ENCODE assay signal across 11 cellular contexts in the genomic region with DNA sequence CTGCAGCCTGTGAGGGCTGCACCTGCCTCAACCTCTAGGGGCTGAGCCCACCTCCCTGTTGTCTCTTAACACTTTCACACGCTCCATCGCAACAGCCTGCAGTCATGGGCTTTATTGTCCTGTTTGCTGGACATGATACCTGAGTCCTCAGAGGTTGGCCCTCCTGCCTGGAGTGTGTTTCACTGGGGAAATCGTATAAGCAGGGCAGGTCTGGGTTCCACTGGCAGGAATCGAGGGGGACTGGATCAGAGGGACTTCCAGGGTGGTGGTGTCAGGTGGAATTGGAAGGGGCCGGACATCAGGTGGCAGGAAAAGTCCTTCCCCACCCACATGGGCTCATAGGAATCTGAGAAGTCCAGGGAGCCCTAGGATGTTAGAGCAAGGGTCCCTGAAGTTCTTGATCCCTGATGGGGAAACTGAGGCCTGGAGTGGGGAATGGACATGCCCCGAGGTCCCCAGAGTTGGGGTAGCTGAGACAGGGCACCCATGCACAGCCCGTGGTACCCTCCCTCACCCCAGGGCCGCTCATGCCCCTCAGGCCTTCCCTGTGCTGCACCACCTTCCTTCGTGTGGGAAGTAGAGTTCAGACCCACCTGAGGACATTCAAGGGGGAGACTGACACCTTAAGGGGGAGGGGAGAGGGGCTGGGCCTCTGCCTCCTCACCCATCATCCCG.
DNase-seq lines count a peak whose midpoint lies in the region; FAIRE-seq and TF ChIP-seq lines count a peak whose summit lies in the region.
"Had no signal": no experiment of that assay in that cellular context is flagged by ENCODE, and none has a peak within 500 bp of the region (broad histone marks: within the 10 kb centered on the region; RNA-seq: fewer than 3 reads in every experiment).

No MANE protein-coding gene starts in this region.

- peaks cover 95% of the 10 kb centered on the region for H3K36me3 Mint-ChIP-seq in activated T-cell treated with anti-CD3 and anti-CD28 coated beads, Interleukin-2, amount 50 U/mL, for 24 hours (ENCODE audit: low read depth)

- H3K27ac ChIP-seq in OCI-LY7 (ENCODE audit: low read depth, low read length, poor library complexity, severe bottlenecking) (peak overlapping the region; percentile 73), endothelial cell of umbilical vein (ENCODE audit: insufficient read depth, low read depth, low read length) (no peak overlapping the region), stomach (peak overlapping the region; percentile 25 to 79 (median 64))

- POLR2A ChIA-PET in OCI-LY7 (lab: Charles Lee) = interaction anchor here (0.5 to 1.4 kb wide), 5 partner anchors 15 to 193 kb away, joined by 3 read pairs; no protein-coding TSS in a partner anchor
- POLR2A ChIA-PET in endothelial cell of umbilical vein (lab: Charles Lee) = no interaction called here

- intact Hi-C loops in OCI-LY7 (cut with micrococcal nuclease; ENCODE audit: unreplicated experiment) (no loop called here), endothelial cell of umbilical vein (cut with micrococcal nuclease) (no loop called here), stomach (cut with DNase I; ENCODE audit: low total_unique reads) (no loop called here)

- dilution Hi-C loops in endothelial cell of umbilical vein (cut with MboI; ENCODE audit: extremely low pct_ligation_motif_present, low sequenced_read_pairs) = no loop called here

- no peaks in the 10 kb centered on the region for H4K20me1 ChIP-seq in OCI-LY7 (ENCODE audit: insufficient read depth, low read length)
- no peaks in the 10 kb centered on the region for H4K20me1 ChIP-seq in endothelial cell of umbilical vein (replicated peaks; ENCODE audit: control insufficient read depth, extremely low read depth, insufficient read depth, low read length)

- H3K4me1 ChIP-seq in OCI-LY7 (ENCODE audit: insufficient read depth, low read length, poor library complexity, severe bottlenecking) (peaks cover 51% of the 10 kb centered on the region), endothelial cell of umbilical vein (ENCODE audit: control insufficient read depth, extremely low read depth, insufficient read depth, low read length) (no peaks in the 10 kb centered on the region), stomach (peaks cover 0 to 44% (median 3%) of the 10 kb centered on the region in 4 donors)

- TF ChIP-seq CTCF in OCI-LY7 (conservative IDR thresholded peaks at IDR 0.05; ENCODE audit: low read length) = 0 out of 2 replicates have a peak, but pooled peaks have one; percentile 5
- TF ChIP-seq CTCF in endothelial cell of umbilical vein (IDR thresholded peaks at IDR 0.05; ENCODE audit: extremely low read depth in 1 of 2, insufficient read depth in 1 of 2, low read depth in 1 of 2, low read length in 2 of 2) = no peak
- TF ChIP-seq CTCF in stomach (IDR thresholded peaks at IDR 0.05) = no peak

- DNase-seq in activated T-cell treated with anti-CD3 and anti-CD28 coated beads, Interleukin-2, amount 50 U/mL, for 24 hours = no peak
- DNase-seq in activated T-cell treated with anti-CD3 and anti-CD28 coated beads, Interleukin-2, amount 50 U/mL, for 1 hour = no peak
- DNase-seq in OCI-LY7 (ENCODE audit: low spot score) (no peak), endothelial cell of umbilical vein (ENCODE audit: low read depth, low spot score) (no peak), stomach (no peak), NCI-H748 treated with DMSO at 0.1 percent for 48 hours (lab: John Stamatoyannopoulos, UW) (no peak), EL (no peak), NCI-H1417 (lab: John Stamatoyannopoulos, UW) (no peak)
- DNase-seq: NCI-H526 had no signal

- no peak for TF ChIP-seq EP300 in stomach (IDR thresholded peaks at IDR 0.05)

- no peaks in the 10 kb centered on the region for H3K9me2 ChIP-seq in OCI-LY7 (ENCODE audit: insufficient read depth, low read length)

- no peak overlapping the region for H3K9ac ChIP-seq in endothelial cell of umbilical vein (replicated peaks; ENCODE audit: extremely low read depth, insufficient read depth, low read length)

- H3K27me3 ChIP-seq in endothelial cell of umbilical vein (ENCODE audit: control insufficient read depth in 2 of 2, insufficient read depth in 2 of 2, low read length in 2 of 2) = no peaks in the 10 kb centered on the region
- H3K27me3 ChIP-seq in stomach = no peaks in the 10 kb centered on the region
- H3K27me3 ChIP-seq: adrenal gland, right atrium auricular region had no signal

- no peaks in the 10 kb centered on the region for H3K9me1 ChIP-seq in endothelial cell of umbilical vein (replicated peaks; ENCODE audit: control insufficient read depth, extremely low read depth, insufficient read depth, low read length)

- H3K79me2 ChIP-seq in OCI-LY7 (ENCODE audit: insufficient read depth, low read depth, low read length) (peaks cover 5% of the 10 kb centered on the region; the same call in 1 of the 2 replicates), endothelial cell of umbilical vein (ENCODE audit: control insufficient read depth, insufficient read depth, low read length) (no peaks in the 10 kb centered on the region)

- H3K4me3 Mint-ChIP-seq in activated T-cell treated with anti-CD3 and anti-CD28 coated beads, Interleukin-2, amount 50 U/mL, for 24 hours = peak overlapping the region; percentile 83

- FAIRE-seq in endothelial cell of umbilical vein (lab: Jason Lieb, UNC) = no peak

- H3K4me3 ChIP-seq in OCI-LY7 (ENCODE audit: low read depth, low read length, poor library complexity, severe bottlenecking) = peak overlapping the region; percentile 79
- no peak overlapping the region for H3K4me3 ChIP-seq in endothelial cell of umbilical vein (replicated peaks in 1 of 3; ENCODE audit: insufficient read depth in 1 of 3, low read depth in 1 of 3, low read length in 3 of 3)
- peak overlapping the region in 3 of 4 donors; percentile 26 to 34 (median 34) for H3K4me3 ChIP-seq in stomach

- H3K4me2 ChIP-seq in OCI-LY7 (ENCODE audit: low read length) = peak overlapping the region; percentile 74
- H3K4me2 ChIP-seq in endothelial cell of umbilical vein (ENCODE audit: insufficient read depth, low read length) = no peak overlapping the region

- no peaks in the 10 kb centered on the region for H3K9me3 Mint-ChIP-seq in activated T-cell treated with anti-CD3 and anti-CD28 coated beads, Interleukin-2, amount 50 U/mL, for 24 hours

- BruUV-seq in OCI-LY7 (replicated peaks; lab: Mats Ljungman, UMichigan) (TSS peak; percentile 63), endothelial cell of umbilical vein (replicated peaks; lab: Mats Ljungman, UMichigan) (no TSS peak)

- no peaks in the 10 kb centered on the region for H3K27me3 Mint-ChIP-seq in activated T-cell treated with anti-CD3 and anti-CD28 coated beads, Interleukin-2, amount 50 U/mL, for 24 hours

- no peaks in the 10 kb centered on the region for H3K9me3 ChIP-seq in OCI-LY7 (ENCODE audit: low read length)
- no peaks in the 10 kb centered on the region for H3K9me3 ChIP-seq in endothelial cell of umbilical vein (replicated peaks; ENCODE audit: control insufficient read depth, insufficient read depth, low read length)
- peaks cover 0 to 6% (median 3%) of the 10 kb centered on the region in 4 donors for H3K9me3 ChIP-seq in stomach
- H3K9me3 ChIP-seq: adrenal gland had no signal

- H3K4me1 Mint-ChIP-seq in activated T-cell treated with anti-CD3 and anti-CD28 coated beads, Interleukin-2, amount 50 U/mL, for 24 hours (ENCODE audit: low read depth) = peaks cover 73% of the 10 kb centered on the region

- no peak for TF ChIP-seq POLR2A in endothelial cell of umbilical vein (IDR thresholded peaks at IDR 0.05; ENCODE audit: low read depth, low read length)
- no peak for TF ChIP-seq POLR2A in stomach (IDR thresholded peaks at IDR 0.05)

- peaks cover 12% of the 10 kb centered on the region for H3K36me3 ChIP-seq in OCI-LY7 (ENCODE audit: insufficient read depth, low read length)
- no peaks in the 10 kb centered on the region for H3K36me3 ChIP-seq in endothelial cell of umbilical vein (ENCODE audit: control insufficient read depth in 2 of 2, extremely low read depth in 1 of 2, insufficient read depth in 2 of 2, low read length in 2 of 2)
- peaks cover 24 to 81% (median 69%) of the 10 kb centered on the region in 4 donors for H3K36me3 ChIP-seq in stomach
- H3K36me3 ChIP-seq: adrenal gland had no signal

- CTCF ChIA-PET in OCI-LY7 (lab: Charles Lee; ENCODE audit: unreplicated experiment) (interaction anchor here (0.7 to 1.0 kb wide), 3 partner anchors 103 to 495 kb away, joined by 3 read pairs; a partner anchor contains a TSS), endothelial cell of umbilical vein (lab: Charles Lee) (no interaction called here)

- peak overlapping the region; percentile 97 for H3K27ac Mint-ChIP-seq in activated T-cell treated with anti-CD3 and anti-CD28 coated beads, Interleukin-2, amount 50 U/mL, for 24 hours

- 78 to 86% (median 85%) methylated on average over 9 to 10 of the region's 10 CpGs for WGBS in stomach, 5 donors

- H2AFZ ChIP-seq in OCI-LY7 (ENCODE audit: low read length) (peak overlapping the region; percentile 60; the same call in 1 of the 2 replicates), endothelial cell of umbilical vein (ENCODE audit: low read depth, low read length) (peak overlapping the region; percentile 50)

TF ChIP-seq in endothelial cell of umbilical vein, 7 proteins besides CTCF, POLR2A, EP300 and RAD21:
- no peak for TF ChIP-seq JUN (IDR thresholded peaks at IDR 0.05; ENCODE audit: borderline replicate concordance, insufficient read depth, insufficient read length, low read depth)
- no peak for TF ChIP-seq GATA2 (IDR thresholded peaks at IDR 0.05; ENCODE audit: insufficient read depth, insufficient read length, low read depth, low read length)
- TF ChIP-seq, protein P1, sequence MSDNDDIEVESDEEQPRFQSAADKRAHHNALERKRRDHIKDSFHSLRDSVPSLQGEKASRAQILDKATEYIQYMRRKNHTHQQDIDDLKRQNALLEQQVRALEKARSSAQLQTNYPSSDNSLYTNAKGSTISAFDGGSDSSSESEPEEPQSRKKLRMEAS (IDR thresholded peaks at IDR 0.05; ENCODE audit: insufficient read depth, insufficient read length) = no peak
- TF ChIP-seq EZH2 (IDR thresholded peaks at IDR 0.05; ENCODE audit: borderline replicate concordance, low read depth, low read length, severe bottlenecking) = no peak
- no peak for TF ChIP-seq POLR2AphosphoS5 (IDR thresholded peaks at IDR 0.05; ENCODE audit: insufficient read depth, low read depth, low read length)
- TF ChIP-seq MYC (IDR thresholded peaks at IDR 0.05; ENCODE audit: low read depth, low read length) = no peak
TF ChIP-seq in endothelial cell of umbilical vein: peak in this region for 0.

Comparison
In these comparisons a context has a peak if more than half of its experiments do, and no peak if none do; other contexts are left out.
1. H3K4me3 ChIP-seq: peak in OCI-LY7 (single experiment) and stomach (3 of 4); none in endothelial cell of umbilical vein (0 of 3).